42 cellular contexts compared by ENCODE assay signal in the genomic region with DNA sequence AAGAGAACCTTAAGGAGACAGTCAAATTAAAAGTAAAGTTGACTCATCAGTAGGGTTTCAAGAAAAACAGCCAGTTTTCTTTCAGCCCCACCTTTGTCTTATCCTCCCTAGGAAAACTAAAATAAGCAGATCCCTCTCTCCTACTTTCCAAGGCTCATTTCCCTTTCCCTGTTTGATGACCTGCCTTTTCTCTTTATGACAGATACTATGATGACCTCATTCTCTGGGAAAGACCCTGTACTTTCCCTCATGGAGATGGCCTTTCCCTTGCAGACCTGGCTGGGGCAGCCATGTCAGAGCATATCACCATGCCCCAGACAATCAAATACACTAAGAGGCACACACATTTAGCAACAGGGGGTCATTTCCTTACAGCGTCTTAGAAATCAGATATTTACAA. TPM values are rescaled to one million over a fixed set of nuclear protein-coding genes. Genes with fewer than 3 reads are reported as not detected.
"Had no signal": no experiment of that assay in that cellular context is flagged by ENCODE, and none has a peak within 500 bp of the region (broad histone marks: within the 10 kb centered on the region; RNA-seq: fewer than 3 reads in every experiment).

No MANE protein-coding gene starts in this region.

- H3K36me3 ChIP-seq: adrenal gland, ascending aorta, brain microvascular endothelial cell, breast epithelium, cardiac muscle cell had no signal

- H3K4me3 Mint-ChIP-seq: activated naive CD4-positive, alpha-beta T cell treated with anti-CD3 and anti-CD28 coated beads for 36 hours; activated naive CD4-positive, alpha-beta T cell treated with anti-CD3 and anti-CD28 coated beads, Interleukin-2, amount 10 ng/mL, durations not matched to agents 7 days and 5 days; activated naive CD4-positive, alpha-beta T cell treated with anti-CD3 and anti-CD28 coated beads, Interleukin-2, amount 50 U/mL, for 24 hours; activated naive CD8-positive, alpha-beta T cell; activated naive CD8-positive, alpha-beta T cell treated with anti-CD3 and anti-CD28 coated beads for 36 hours; activated naive CD8-positive, alpha-beta T cell treated with anti-CD3 and anti-CD28 coated beads, Interleukin-2, amount 10 ng/mL, durations not matched to agents 7 days and 5 days; activated naive CD8-positive, alpha-beta T cell treated with anti-CD3 and anti-CD28 coated beads, Interleukin-2, amount 50 U/mL, for 24 hours; activated T-cell treated with anti-CD3 and anti-CD28 coated beads, Interleukin-2, amount 50 U/mL, for 24 hours; activated T-cell treated with anti-CD3 and anti-CD28 coated beads, Interleukin-2, amount 50 U/mL, for 4 hours; activated T-cell treated with anti-CD3 and anti-CD28 coated beads, Interleukin-2, amount 50 U/mL, for 72 hours; activated T-helper 1 cell treated with anti-CD3 and anti-CD28 coated beads, Interleukin-12 subunit alpha, Interleukin-12 subunit beta, Interleukin-2, Interleukin-4 antibody, amounts not matched to agents 30 ng/mL and 10 ng/mL and 1 ng/mL, durations not matched to agents 14 hours and 24 hours and 36 hours; brain; central memory CD8-positive, alpha-beta T cell had no signal

- H3K27me3 ChIP-seq: adrenal gland, ascending aorta, body of pancreas, brain microvascular endothelial cell, breast epithelium, cardiac muscle cell had no signal

- H3K27ac Mint-ChIP-seq: activated naive CD4-positive, alpha-beta T cell treated with anti-CD3 and anti-CD28 coated beads for 36 hours; activated naive CD4-positive, alpha-beta T cell treated with anti-CD3 and anti-CD28 coated beads, Interleukin-2, amount 10 ng/mL, durations not matched to agents 7 days and 5 days; activated naive CD4-positive, alpha-beta T cell treated with anti-CD3 and anti-CD28 coated beads, Interleukin-2, amount 50 U/mL, for 24 hours; activated naive CD4-positive, alpha-beta T cell treated with anti-CD3 and anti-CD28 coated beads, Interleukin-2, amount 50 U/mL, for 72 hours; activated naive CD8-positive, alpha-beta T cell; activated naive CD8-positive, alpha-beta T cell treated with anti-CD3 and anti-CD28 coated beads for 36 hours; activated naive CD8-positive, alpha-beta T cell treated with anti-CD3 and anti-CD28 coated beads, Interleukin-2, amount 10 ng/mL, durations not matched to agents 7 days and 5 days; activated naive CD8-positive, alpha-beta T cell treated with anti-CD3 and anti-CD28 coated beads, Interleukin-2, amount 50 U/mL, for 24 hours; activated T-cell treated with anti-CD3 and anti-CD28 coated beads, Interleukin-2, amount 50 U/mL, for 24 hours; activated T-cell treated with anti-CD3 and anti-CD28 coated beads, Interleukin-2, amount 50 U/mL, for 72 hours; activated T-helper 1 cell treated with anti-CD3 and anti-CD28 coated beads, Interleukin-12 subunit alpha, Interleukin-12 subunit beta, Interleukin-2, Interleukin-4 antibody, amounts not matched to agents 30 ng/mL and 10 ng/mL and 1 ng/mL, durations not matched to agents 14 hours and 24 hours and 36 hours; activated T-helper 2 cell treated with anti-CD3 and anti-CD28 coated beads, Interferon-gamma antibody, Interleukin-2, Interleukin-4, amounts not matched to agents 10 μg/mL and 5 μg/mL and 100 μg/mL, durations not matched to agents 14 hours and 24 hours and 36 hours; brain had no signal

- H3K4me3 ChIP-seq: adrenal gland, ascending aorta, body of pancreas, breast epithelium, cardiac muscle cell had no signal

- H3K36me3 Mint-ChIP-seq: activated naive CD4-positive, alpha-beta T cell treated with anti-CD3 and anti-CD28 coated beads, Interleukin-2, amount 10 ng/mL, durations not matched to agents 7 days and 5 days; activated naive CD4-positive, alpha-beta T cell treated with anti-CD3 and anti-CD28 coated beads, Interleukin-2, amount 50 U/mL, for 24 hours; activated naive CD8-positive, alpha-beta T cell; activated naive CD8-positive, alpha-beta T cell treated with anti-CD3 and anti-CD28 coated beads for 36 hours; activated naive CD8-positive, alpha-beta T cell treated with anti-CD3 and anti-CD28 coated beads, Interleukin-2, amount 10 ng/mL, durations not matched to agents 7 days and 5 days; brain had no signal

- H3K27me3 Mint-ChIP-seq: activated naive CD4-positive, alpha-beta T cell treated with anti-CD3 and anti-CD28 coated beads, Interleukin-2, amount 10 ng/mL, durations not matched to agents 7 days and 5 days; activated naive CD8-positive, alpha-beta T cell treated with anti-CD3 and anti-CD28 coated beads, Interleukin-2, amount 10 ng/mL, durations not matched to agents 7 days and 5 days; activated naive CD8-positive, alpha-beta T cell treated with anti-CD3 and anti-CD28 coated beads, Interleukin-2, amount 50 U/mL, for 24 hours; activated T-cell treated with anti-CD3 and anti-CD28 coated beads, Interleukin-2, amount 50 U/mL, for 24 hours had no signal

- FAIRE-seq: astrocyte, bronchial epithelial cell had no signal

- H3K9me3 ChIP-seq: adrenal gland, ascending aorta, body of pancreas had no signal

- DNase-seq: activated effector memory CD4-positive, alpha-beta T cell treated with anti-CD3 and anti-CD28 coated beads, Interleukin-2, amount 50 U/mL, for 16 hours; activated effector memory CD4-positive, alpha-beta T cell treated with Interleukin-2 at 50 U/mL for 16 hours; activated gamma-delta T cell; activated gamma-delta T cell treated with Interleukin-2 at 50 U/mL for 16 hours; activated naive CD4-positive, alpha-beta T cell; activated naive CD4-positive, alpha-beta T cell treated with anti-CD3 and anti-CD28 coated beads for 36 hours; activated naive CD4-positive, alpha-beta T cell treated with anti-CD3 and anti-CD28 coated beads, Interleukin-2, amount 10 ng/mL, durations not matched to agents 7 days and 5 days; activated naive CD4-positive, alpha-beta T cell treated with anti-CD3 and anti-CD28 coated beads, Interleukin-2, amount 50 U/mL, for 16 hours; activated naive CD4-positive, alpha-beta T cell treated with Interleukin-2 at 50 U/mL for 16 hours; activated naive CD8-positive, alpha-beta T cell treated with anti-CD3 and anti-CD28 coated beads for 36 hours; activated naive CD8-positive, alpha-beta T cell treated with anti-CD3 and anti-CD28 coated beads, Interleukin-2, amount 10 ng/mL, durations not matched to agents 7 days and 5 days; activated naive CD8-positive, alpha-beta T cell treated with anti-CD3 and anti-CD28 coated beads, Interleukin-2, amount 50 U/mL, for 24 hours; activated T-cell treated with anti-CD3 and anti-CD28 coated beads, Interleukin-2, amount 50 U/mL, for 1 hour; activated T-cell treated with anti-CD3 and anti-CD28 coated beads, Interleukin-2, amount 50 U/mL, for 24 hours; activated T-cell treated with anti-CD3 and anti-CD28 coated beads, Interleukin-2, amount 50 U/mL, for 4 hours; activated T-cell treated with anti-CD3 and anti-CD28 coated beads, Interleukin-2, amount 50 U/mL, for 48 hours; activated T-cell treated with anti-CD3 and anti-CD28 coated beads, Interleukin-2, amount 50 U/mL, for 72 hours; adrenal gland; amniotic stem cell; amygdala; anterior cingulate cortex; aorta; body of pancreas; brain microvascular endothelial cell; caudate nucleus; central memory CD4-positive, alpha-beta T cell; cerebellar nuclear complex had no signal

- H3K4me1 Mint-ChIP-seq: activated naive CD4-positive, alpha-beta T cell treated with anti-CD3 and anti-CD28 coated beads, Interleukin-2, amount 10 ng/mL, durations not matched to agents 7 days and 5 days; activated naive CD4-positive, alpha-beta T cell treated with anti-CD3 and anti-CD28 coated beads, Interleukin-2, amount 50 U/mL, for 24 hours; activated naive CD8-positive, alpha-beta T cell treated with anti-CD3 and anti-CD28 coated beads for 36 hours; activated naive CD8-positive, alpha-beta T cell treated with anti-CD3 and anti-CD28 coated beads, Interleukin-2, amount 10 ng/mL, durations not matched to agents 7 days and 5 days; activated naive CD8-positive, alpha-beta T cell treated with anti-CD3 and anti-CD28 coated beads, Interleukin-2, amount 50 U/mL, for 24 hours; brain; central memory CD8-positive, alpha-beta T cell had no signal

- H3K9me3 Mint-ChIP-seq: activated naive CD4-positive, alpha-beta T cell treated with anti-CD3 and anti-CD28 coated beads, Interleukin-2, amount 50 U/mL, for 24 hours; activated naive CD8-positive, alpha-beta T cell treated with anti-CD3 and anti-CD28 coated beads, Interleukin-2, amount 50 U/mL, for 24 hours had no signal

- H3K4me1 ChIP-seq: adrenal gland, ascending aorta, body of pancreas, breast epithelium had no signal

- H3K27ac ChIP-seq: adrenal gland, ascending aorta, body of pancreas, brain microvascular endothelial cell, breast epithelium, cardiac muscle cell had no signal

- ATAC-seq: activated naive CD8-positive, alpha-beta T cell treated with anti-CD3 and anti-CD28 coated beads, Interleukin-2, amount 50 U/mL, for 24 hours; activated T-cell treated with anti-CD3 and anti-CD28 coated beads, Interleukin-2, amount 50 U/mL, for 4 hours; activated T-cell treated with anti-CD3 and anti-CD28 coated beads, Interleukin-2, amount 50 U/mL, for 72 hours; body of pancreas had no signal

RNA-seq across cellular contexts. Expression of gene GPR139, which starts 53.6 kb away (rescaled TPM):
- total RNA-seq: activated naive CD4-positive, alpha-beta T cell treated with anti-CD3 and anti-CD28 coated beads for 36 hours; activated naive CD4-positive, alpha-beta T cell treated with anti-CD3 and anti-CD28 coated beads, Interleukin-2, amount 50 U/mL, for 72 hours; activated naive CD8-positive, alpha-beta T cell treated with anti-CD3 and anti-CD28 coated beads for 36 hours; activated naive CD8-positive, alpha-beta T cell treated with anti-CD3 and anti-CD28 coated beads, Interleukin-2, amount 10 ng/mL, durations not matched to agents 7 days and 5 days; activated T-cell treated with anti-CD3 and anti-CD28 coated beads, Interleukin-2, amount 50 U/mL, for 4 hours; activated T-cell treated with anti-CD3 and anti-CD28 coated beads, Interleukin-2, amount 50 U/mL, for 72 hours; activated T-helper 1 cell treated with anti-CD3 and anti-CD28 coated beads, Interleukin-12 subunit alpha, Interleukin-12 subunit beta, Interleukin-2, Interleukin-4 antibody, amounts not matched to agents 30 ng/mL and 10 ng/mL and 1 ng/mL, durations not matched to agents 14 hours and 24 hours and 36 hours; activated T-helper 2 cell treated with anti-CD3 and anti-CD28 coated beads, Interferon-gamma antibody, Interleukin-2, Interleukin-4, amounts not matched to agents 10 μg/mL and 5 μg/mL and 100 μg/mL, durations not matched to agents 14 hours and 24 hours and 36 hours; adrenal gland; aorta; ascending aorta; astrocyte; body of pancreas; breast epithelium; bronchial epithelial cell; cardiac muscle cell; cardiac septum; chondrocyte had no signal
- polyA plus RNA-seq: adipose tissue, adrenal gland, aorta, cardiac muscle cell had no signal
